Comparison of ENCODE assay signal across 8 cellular contexts in the genomic region with DNA sequence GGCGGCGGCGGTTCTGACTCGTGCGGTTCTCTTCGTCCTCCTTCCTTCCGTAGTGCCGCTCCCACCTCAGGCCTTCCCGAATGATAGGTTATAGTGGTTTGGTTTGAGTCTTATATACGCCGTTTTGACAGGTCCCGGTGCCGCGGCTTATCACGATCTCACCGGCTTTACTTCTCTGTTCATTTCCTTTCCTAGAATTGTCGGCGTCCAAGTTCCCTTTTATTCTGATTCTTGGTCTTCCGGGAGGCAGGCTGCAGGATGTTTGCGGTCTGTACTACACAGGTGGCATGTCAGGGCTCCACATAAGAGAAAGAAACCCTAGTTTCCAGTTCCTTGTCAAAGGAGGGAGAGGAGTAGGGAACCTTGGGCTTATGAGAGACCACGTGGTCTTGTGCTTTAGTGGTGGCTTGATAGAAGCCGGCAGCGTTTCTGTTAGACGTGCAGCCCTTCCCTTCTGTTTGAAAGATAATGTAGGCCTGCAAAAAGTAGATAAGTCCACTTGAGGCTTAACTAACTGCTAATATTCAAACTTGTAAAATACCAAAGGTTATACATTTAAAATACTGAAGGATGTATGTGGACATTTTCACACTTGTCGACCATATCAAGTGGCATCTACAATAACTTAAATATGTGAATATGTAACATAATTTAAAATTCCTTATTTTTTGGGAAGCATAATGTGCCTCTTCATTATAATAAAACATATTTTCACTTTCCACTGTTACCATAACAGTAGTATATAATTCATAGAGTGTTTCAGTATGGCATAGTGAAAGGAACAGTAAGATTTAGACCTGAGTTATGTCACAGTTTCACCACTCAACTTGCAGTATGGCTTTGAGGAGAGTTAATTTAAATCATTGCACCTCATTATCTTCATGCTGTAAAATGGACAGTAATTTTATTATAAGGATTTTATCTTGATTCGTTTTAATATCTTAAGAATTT. TPM values are rescaled to one million over a fixed set of nuclear protein-coding genes. Genes with fewer than 3 reads are reported as not detected.
A peak's percentile ranks its signal among the peaks of the same experiment; 100 is the strongest.
DNase-seq lines count a peak whose midpoint lies in the region; ATAC-seq and TF ChIP-seq lines count a peak whose summit lies in the region.

No MANE protein-coding gene starts in this region.

- TF ChIP-seq CTCF in AG04450 (IDR thresholded peaks at IDR 0.05; ENCODE audit: low read depth, low read length) (no peak), esophagus squamous epithelium (IDR thresholded peaks at IDR 0.05) (no peak)

- H3K36me3 ChIP-seq in esophagus squamous epithelium: no peaks in the 10 kb centered on the region

- H3K4me1 ChIP-seq in esophagus squamous epithelium: peaks cover 6 to 60% (median 22%) of the 10 kb centered on the region in 3 donors

- DNase-seq in AG04450 (ENCODE audit: low read depth, low spot score): no peak
- peak; percentile 41 for DNase-seq in NCI-H82 treated with DMSO at 0.1 percent for 48 hours (lab: John Stamatoyannopoulos, UW; ENCODE audit: unreplicated experiment)
- peak; percentile 66 for DNase-seq in activated T-cell treated with anti-CD3 and anti-CD28 coated beads, Interleukin-2, amount 50 U/mL, for 1 hour
- peak; percentile 32 for DNase-seq in esophagus squamous epithelium (lab: John Stamatoyannopoulos, UW)
- peak; percentile 60 for DNase-seq in myocyte (ENCODE audit: low read depth)
- peak; percentile 13 for DNase-seq in stromal cell of bone marrow (ENCODE audit: low read depth)

- peak overlapping the region; percentile 65 for H3K27ac ChIP-seq in AG04450 (ENCODE audit: low read depth, low read length)
- H3K27ac ChIP-seq in esophagus squamous epithelium: peak overlapping the region; percentile 95 to 98 (median 96)

- H3K4me3 ChIP-seq in AG04450 (ENCODE audit: low read depth, low read length): peak overlapping the region; percentile 86
- H3K4me3 ChIP-seq in esophagus squamous epithelium: peak overlapping the region; percentile 82 to 95 (median 91)

- no peak for TF ChIP-seq POLR2A in esophagus squamous epithelium (IDR thresholded peaks at IDR 0.05)

- ATAC-seq in GM18858 (IDR thresholded peaks at IDR 0.05; ENCODE audit: unreplicated experiment) (peak; percentile 45), HG03066 (IDR thresholded peaks at IDR 0.05; ENCODE audit: low read depth, unreplicated experiment) (peak; percentile 45)

- 2% methylated on average over 18 to 25 of the region's 26 CpGs for WGBS in esophagus squamous epithelium, 2 donors

- intact Hi-C loops in esophagus squamous epithelium (cut with DNase I): no loop called here

- H3K27me3 ChIP-seq in AG04450 (ENCODE audit: control insufficient read depth, insufficient read depth, low read length): no peaks in the 10 kb centered on the region
- no peaks in the 10 kb centered on the region for H3K27me3 ChIP-seq in esophagus squamous epithelium

- peaks cover 2% of the 10 kb centered on the region; the same call in 1 of the 2 replicates for H3K9me3 ChIP-seq in AG04450 (ENCODE audit: control insufficient read depth, insufficient read depth, low read length)
- H3K9me3 ChIP-seq in esophagus squamous epithelium: no peaks in the 10 kb centered on the region

- POLR2A ChIA-PET in AG04450 (lab: Yijun Ruan, JAX): no interaction called here

- CTCF ChIA-PET in AG04450 (lab: Charles Lee): no interaction called here

RNA-seq across cellular contexts. Expression of a gene that starts 0.8 kb away (rescaled TPM):
- polyA plus RNA-seq in AG04450 (2011; rRNA removed): 36.9 and 64.4 TPM in 2 replicates
- polyA minus RNA-seq in AG04450 (2011; rRNA and poly(A)+ RNA removed): 78.2 and 103 TPM in 2 replicates
- 10 to 100 TPM; 26.4 to 72.0 (median 63.8) TPM for total RNA-seq in esophagus squamous epithelium
- 41.5 and 50.2 TPM in 2 replicates for total RNA-seq in myocyte
- polyA plus RNA-seq in myocyte (2012): 14.4 TPM
